In the genomic region with DNA sequence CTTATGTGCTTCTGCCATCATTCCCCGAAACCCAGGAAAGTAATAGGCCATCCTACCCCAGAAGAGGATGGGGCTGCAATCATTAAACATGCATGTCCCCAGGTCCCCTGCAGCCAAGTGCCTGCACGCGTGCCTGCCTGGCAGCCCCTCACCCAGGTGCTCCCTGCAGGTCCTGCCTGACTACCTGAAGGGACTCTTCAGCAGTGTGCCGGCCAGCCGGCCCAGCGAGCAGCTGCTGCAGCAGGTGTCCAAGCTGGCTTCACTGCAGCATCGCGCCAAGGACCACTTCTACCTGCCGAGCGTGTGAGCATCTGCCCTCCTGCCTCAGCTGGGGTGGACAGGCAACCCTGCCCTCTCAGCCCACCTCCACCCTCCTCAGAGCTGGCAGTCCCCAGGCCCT, we compare ENCODE assay signal across 1 cellular context.
TF ChIP-seq lines count a peak whose summit lies in the region.

No MANE protein-coding gene starts in this region.

TF ChIP-seq in HepG2, 621 proteins besides CTCF, POLR2A, EP300 and RAD21:
- no peak for TF ChIP-seq ZNF431 (CRISPR knock-in tag; IDR thresholded peaks at IDR 0.05; ENCODE audit: borderline replicate concordance, low read depth)
- peak; percentile 15; the same call in 1 of the 2 replicates for TF ChIP-seq MTA1 (CRISPR knock-in tag; IDR thresholded peaks at IDR 0.05; ENCODE audit: borderline replicate concordance)
